Comparison of ENCODE assay signal across 21 cellular contexts in genomic region chr15:80179966-80180365, GRCh38. TPM values are rescaled to one million over a fixed set of nuclear protein-coding genes. Genes with fewer than 3 reads are reported as not detected.
A peak's percentile ranks its signal among the peaks of the same experiment; 100 is the strongest.
DNase-seq lines count a peak whose midpoint lies in the region; FAIRE-seq and TF ChIP-seq lines count a peak whose summit lies in the region.
"Had no signal": no experiment of that assay in that cellular context is flagged by ENCODE, and none has a peak within 500 bp of the region (broad histone marks: within the 10 kb centered on the region; RNA-seq: fewer than 3 reads in every experiment).

No MANE protein-coding gene starts in this region.

- 98% methylated on average over 5 of the region's 17 CpGs for WGBS in mammary epithelial cell (ENCODE audit: low coverage, missing lambda C conversion rate)

- H4K20me1 ChIP-seq in mammary epithelial cell (ENCODE audit: insufficient read depth, low read length) (no peaks in the 10 kb centered on the region), fibroblast of lung (ENCODE audit: control insufficient read depth, extremely low read depth, insufficient read depth, low read length) (no peaks in the 10 kb centered on the region)

- no peak overlapping the region for H3K4me2 ChIP-seq in mammary epithelial cell (ENCODE audit: insufficient read depth, low read depth, low read length)
- no peak overlapping the region for H3K4me2 ChIP-seq in fibroblast of lung (ENCODE audit: extremely low read depth, insufficient read depth, low read length)
- peak overlapping the region; percentile 68 for H3K4me2 ChIP-seq in skeletal muscle satellite cell (ENCODE audit: low read length)

- peaks cover 31% of the 10 kb centered on the region for H3K4me1 Mint-ChIP-seq in MCF 10A (ENCODE audit: insufficient read depth, unreplicated experiment)
- H3K4me1 Mint-ChIP-seq: B cell had no signal

- no peaks in the 10 kb centered on the region for H3K36me3 ChIP-seq in mammary epithelial cell (ENCODE audit: insufficient read depth, low read length)
- H3K36me3 ChIP-seq in fibroblast of lung (ENCODE audit: control insufficient read depth, insufficient read depth, low read length), result peaks cover 17% of the 10 kb centered on the region
- peaks cover 36% of the 10 kb centered on the region for H3K36me3 ChIP-seq in skeletal muscle satellite cell (ENCODE audit: insufficient read depth, low read length)

- intact Hi-C loops in MCF 10A (cut with micrococcal nuclease) (loop anchor here (10.0 kb wide), 1 partner anchor 135 kb away; no protein-coding TSS in a partner anchor), mammary epithelial cell (cut with micrococcal nuclease) (no loop called here)

- H2AFZ ChIP-seq in mammary epithelial cell (ENCODE audit: low read depth, low read length), result no peak overlapping the region
- H2AFZ ChIP-seq in fibroblast of lung (ENCODE audit: low read length), result no peak overlapping the region
- H2AFZ ChIP-seq: GM23248 had no signal

- no peak overlapping the region for H3K9ac ChIP-seq in mammary epithelial cell (ENCODE audit: insufficient read depth, low read length)
- H3K9ac ChIP-seq in fibroblast of lung (ENCODE audit: insufficient read depth, low read length), result no peak overlapping the region
- peak overlapping the region; percentile 16 for H3K9ac ChIP-seq in skeletal muscle satellite cell (ENCODE audit: low read depth, low read length)

- CTCF ChIA-PET in MCF 10A (lab: Yijun Ruan, JAX) (interaction anchor here (0.6 to 1.3 kb wide), 2 partner anchors 119 to 799 kb away, joined by 3 read pairs; no protein-coding TSS in a partner anchor), mammary epithelial cell (lab: Charles Lee; ENCODE audit: low non-redundant PET) (interaction anchor here (0.6 kb wide), 1 partner anchor 995 kb away, joined by 8 read pairs; no protein-coding TSS in a partner anchor)

- H3K4me3 ChIP-seq in mammary epithelial cell (replicated peaks in 1 of 3; ENCODE audit: insufficient read depth in 1 of 3, low read depth in 2 of 3, low read length in 3 of 3), result no peak overlapping the region
- H3K4me3 ChIP-seq in fibroblast of lung (replicated peaks in 1 of 4; ENCODE audit: control extremely low read depth in 1 of 4, insufficient read depth in 1 of 4, low read depth in 3 of 4, low read length in 4 of 4), result no peak overlapping the region
- no peak overlapping the region for H3K4me3 ChIP-seq in skeletal muscle satellite cell (ENCODE audit: low read length)
- H3K4me3 ChIP-seq: HAP-1 had no signal

- no peak overlapping the region for H3K4me3 Mint-ChIP-seq in MCF 10A (ENCODE audit: unreplicated experiment)
- H3K4me3 Mint-ChIP-seq: B cell; CD4-positive, alpha-beta T cell had no signal

- DNase-seq in MCF 10A (ENCODE audit: unreplicated experiment) (no peak), mammary epithelial cell (no peak), fibroblast of lung (ENCODE audit: low read depth in 2 of 2) (no peak), NCI-H2171 (lab: John Stamatoyannopoulos, UW) (no peak), GM12892 (ENCODE audit: insufficient read length) (no peak)
- DNase-seq in effector CD4-positive, alpha-beta T cell, result no peak
- DNase-seq: Caco-2; CD4-positive, alpha-beta T cell; DMS153; GDM1; GM23248; NCI-H1092 treated with DMSO at 0.1 percent for 48 hours; NCI-H146; NCI-H2029 treated with DMSO at 0.1 percent for 48 hours; NCI-H2171 treated with DMSO at 0.1 percent for 48 hours; NCI-H748 treated with DMSO at 0.1 percent for 48 hours; NK-92 treated with Interleukin-12 subunit alpha and Interleukin-12 subunit beta, amount 100 ng/mL, for 24 hours; SHP77 treated with DMSO at 0.1 percent for 48 hours had no signal

- peak overlapping the region; percentile 91 for H3K27ac Mint-ChIP-seq in MCF 10A (ENCODE audit: low read depth, unreplicated experiment)
- H3K27ac Mint-ChIP-seq: B cell; CD4-positive, alpha-beta T cell had no signal

- BruUV-seq in MCF 10A (replicated peaks; lab: Mats Ljungman, UMichigan) (no TSS peak), mammary epithelial cell (replicated peaks; lab: Mats Ljungman, UMichigan) (no TSS peak)

- H3K27ac ChIP-seq in mammary epithelial cell (ENCODE audit: insufficient read depth, low read depth, low read length) (no peak overlapping the region), fibroblast of lung (ENCODE audit: insufficient read depth, low read length) (peak overlapping the region; percentile 70)

- H3K9me3 ChIP-seq in mammary epithelial cell (replicated peaks; ENCODE audit: insufficient read depth, low read length) (no peaks in the 10 kb centered on the region), fibroblast of lung (ENCODE audit: control insufficient read depth, insufficient read depth, low read depth, low read length) (no peaks in the 10 kb centered on the region), skeletal muscle satellite cell (replicated peaks; ENCODE audit: low read length) (no peaks in the 10 kb centered on the region)
- H3K9me3 ChIP-seq: Caco-2, HAP-1 had no signal

- FAIRE-seq in GM12892 (lab: Jason Lieb, UNC), result no peak

- H3K27me3 ChIP-seq in mammary epithelial cell (ENCODE audit: insufficient read depth, low read length) (no peaks in the 10 kb centered on the region), fibroblast of lung (ENCODE audit: control insufficient read depth, insufficient read depth, low read length) (no peaks in the 10 kb centered on the region), skeletal muscle satellite cell (ENCODE audit: control insufficient read depth, insufficient read depth, low read length) (no peaks in the 10 kb centered on the region)

- dilution Hi-C loops in mammary epithelial cell (cut with HindIII; ENCODE audit: low sequenced_read_pairs), result no loop called here

- H3K9me3 Mint-ChIP-seq in MCF 10A (ENCODE audit: unreplicated experiment), result no peaks in the 10 kb centered on the region
- H3K9me3 Mint-ChIP-seq: CD4-positive, alpha-beta T cell had no signal

- POLR2A ChIA-PET in MCF 10A (lab: Yijun Ruan, JAX), result interaction anchor here (0.6 to 1.7 kb wide), 2 partner anchors 36 to 119 kb away, joined by 3 to 6 read pairs; no protein-coding TSS in a partner anchor

- TF ChIP-seq POLR2A in GM12892 (IDR thresholded peaks at IDR 0.05; ENCODE audit: low read depth, low read length), result no peak

- peaks cover 12% of the 10 kb centered on the region for H3K4me1 ChIP-seq in mammary epithelial cell (ENCODE audit: insufficient read depth, low read length)
- H3K4me1 ChIP-seq in fibroblast of lung (ENCODE audit: control insufficient read depth, extremely low read depth, insufficient read depth, low read length), result peaks cover 18% of the 10 kb centered on the region
- H3K4me1 ChIP-seq in skeletal muscle satellite cell (ENCODE audit: control insufficient read depth, insufficient read depth, low read length), result peaks cover 26% of the 10 kb centered on the region
- H3K4me1 ChIP-seq: Caco-2, HAP-1 had no signal

- TF ChIP-seq CTCF in MCF 10A (IDR thresholded peaks at IDR 0.05; ENCODE audit: unreplicated experiment) (no peak), mammary epithelial cell (conservative IDR thresholded peaks at IDR 0.05 in 1 of 2, IDR thresholded peaks at IDR 0.05 in 1 of 2; ENCODE audit: extremely low read depth in 1 of 2, insufficient read depth in 1 of 2, low read depth in 1 of 2, low read length in 2 of 2) (no peak), fibroblast of lung (conservative IDR thresholded peaks at IDR 0.05 in 1 of 2, IDR thresholded peaks at IDR 0.05 in 1 of 2; ENCODE audit: low read depth in 1 of 2, low read length in 2 of 2) (no peak)

- peaks cover 19% of the 10 kb centered on the region for H3K36me3 Mint-ChIP-seq in MCF 10A (ENCODE audit: insufficient read depth, unreplicated experiment)

- in situ Hi-C loops in mammary epithelial cell (cut with MboI; ENCODE audit: low sequenced_read_pairs in 2 of 2), result loop anchor here in 1 of 2 donors (10.0 kb wide), 1 partner anchor 315 kb away; no protein-coding TSS in a partner anchor

- no peaks in the 10 kb centered on the region for H3K27me3 Mint-ChIP-seq in MCF 10A (ENCODE audit: insufficient read depth, unreplicated experiment)
- H3K27me3 Mint-ChIP-seq: B cell; CD4-positive, alpha-beta T cell had no signal

- H3K79me2 ChIP-seq in mammary epithelial cell (ENCODE audit: insufficient read depth, low read length), result no peaks in the 10 kb centered on the region
- no peaks in the 10 kb centered on the region for H3K79me2 ChIP-seq in fibroblast of lung (ENCODE audit: control insufficient read depth, insufficient read depth, low read length)

RNA-seq across cellular contexts. Expression of gene FAH, which starts 27.2 kb away (rescaled TPM):
- total RNA-seq in MCF 10A (2022), result 25.3 and 32.8 TPM in 2 replicates
- 10 to 100 TPM; 21.2 to 30.8 TPM for total RNA-seq in mammary epithelial cell
- 34.0 TPM for polyA plus RNA-seq in mammary epithelial cell
- polyA minus RNA-seq in mammary epithelial cell, result 55.0 TPM
- total RNA-seq in fibroblast of lung, result 35.4 and 58.6 TPM in 2 replicates
- 24.4 and 45.3 TPM in 2 replicates for polyA plus RNA-seq in fibroblast of lung
- polyA plus RNA-seq in fibroblast of lung (2012), result 40.0 and 80.5 TPM in 2 replicates
- 72.8 and 154 TPM in 2 replicates for polyA minus RNA-seq in fibroblast of lung (ENCODE audit: low replicate concordance)
- 26.6 and 33.6 TPM in 2 replicates for total RNA-seq in skeletal muscle satellite cell (2012; rRNA removed)
- 41.9 TPM for polyA plus RNA-seq in GM12892 (2012; ENCODE audit: missing spikeins)
